In genomic region chr9:17757816-17758215, GRCh38 we compare ENCODE assay signal across 19 cellular contexts.
"Had no signal": no experiment of that assay in that cellular context is flagged by ENCODE, and none has a peak within 500 bp of the region (broad histone marks: within the 10 kb centered on the region; RNA-seq: fewer than 3 reads in every experiment).

No MANE protein-coding gene starts in this region.

- H3K4me3 ChIP-seq: breast epithelium, gastroesophageal sphincter, left lung, mucosa of descending colon, thyroid gland had no signal

- H3K4me1 ChIP-seq: breast epithelium, gastroesophageal sphincter, left lung, parathyroid adenoma, thyroid gland had no signal

- H3K4me3 Mint-ChIP-seq: activated CD8-positive, alpha-beta T cell treated with anti-CD3 and anti-CD28 coated beads, Interleukin-2, amount 10 ng/mL, durations not matched to agents 7 days and 5 days; activated naive CD8-positive, alpha-beta T cell; dendritic cell treated with granulocyte-macrophage colony-stimulating factor and Interleukin-4, amounts not matched to agents 40 ng/mL and 50 ng/mL, for 4 days; naive thymus-derived CD4-positive, alpha-beta T cell; stimulated activated effector memory CD8-positive, alpha-beta T cell treated with anti-CD3 and anti-CD28 coated beads, Interleukin-12 subunit alpha, Interleukin-12 subunit beta, amount 100 ng/mL, for 72 hours; T-helper 17 cell; WTC11 had no signal

- H2AFZ ChIP-seq: parathyroid adenoma had no signal

- H3K27me3 ChIP-seq: breast epithelium, gastroesophageal sphincter, left lung, thyroid gland had no signal

- H3K27ac Mint-ChIP-seq: activated CD8-positive, alpha-beta T cell treated with anti-CD3 and anti-CD28 coated beads, Interleukin-2, amount 10 ng/mL, durations not matched to agents 7 days and 5 days; activated naive CD8-positive, alpha-beta T cell; dendritic cell treated with granulocyte-macrophage colony-stimulating factor and Interleukin-4, amounts not matched to agents 40 ng/mL and 50 ng/mL, for 4 days; naive thymus-derived CD4-positive, alpha-beta T cell; stimulated activated effector memory CD8-positive, alpha-beta T cell treated with anti-CD3 and anti-CD28 coated beads, Interleukin-12 subunit alpha, Interleukin-12 subunit beta, amount 100 ng/mL, for 72 hours; T-helper 17 cell; WTC11 had no signal

- H3K79me2 ChIP-seq: parathyroid adenoma had no signal

- DNase-seq: activated CD4-positive, alpha-beta T cell treated with anti-CD3 and anti-CD28 coated beads for 4 hours; activated CD8-positive, alpha-beta memory T cell treated with anti-CD3 and anti-CD28 coated beads, Interleukin-2, amount 50 U/mL, for 48 hours; activated CD8-positive, alpha-beta T cell treated with anti-CD3 and anti-CD28 coated beads, Interleukin-2, amount 10 ng/mL, durations not matched to agents 7 days and 5 days; activated gamma-delta T cell treated with Interleukin-2 at 50 U/mL for 16 hours; amniotic stem cell; effector memory CD4-positive, alpha-beta T cell; left lung; mucosa of descending colon; naive thymus-derived CD4-positive, alpha-beta T cell; retina; T-helper 17 cell; thyroid gland had no signal

- H3K4me1 Mint-ChIP-seq: naive thymus-derived CD4-positive, alpha-beta T cell; stimulated activated effector memory CD8-positive, alpha-beta T cell treated with anti-CD3 and anti-CD28 coated beads, Interleukin-12 subunit alpha, Interleukin-12 subunit beta, amount 100 ng/mL, for 72 hours; T-helper 17 cell had no signal

- ATAC-seq: activated CD8-positive, alpha-beta T cell treated with anti-CD3 and anti-CD28 coated beads, Interleukin-2, amount 10 ng/mL, durations not matched to agents 7 days and 5 days; gastroesophageal sphincter; left lung; mucosa of descending colon; naive thymus-derived CD4-positive, alpha-beta T cell; stimulated activated effector memory CD8-positive, alpha-beta T cell treated with anti-CD3 and anti-CD28 coated beads, Interleukin-12 subunit alpha, Interleukin-12 subunit beta, amount 100 ng/mL, for 72 hours; T-helper 17 cell; WTC11 had no signal

- H3K9ac ChIP-seq: parathyroid adenoma had no signal

- H3K36me3 Mint-ChIP-seq: activated naive CD8-positive, alpha-beta T cell; naive thymus-derived CD4-positive, alpha-beta T cell; stimulated activated effector memory CD8-positive, alpha-beta T cell treated with anti-CD3 and anti-CD28 coated beads, Interleukin-12 subunit alpha, Interleukin-12 subunit beta, amount 100 ng/mL, for 72 hours; WTC11 had no signal

- H3K9me3 ChIP-seq: mucosa of descending colon, thyroid gland had no signal

- H3K27me3 Mint-ChIP-seq: dendritic cell treated with granulocyte-macrophage colony-stimulating factor and Interleukin-4, amounts not matched to agents 40 ng/mL and 50 ng/mL, for 4 days; naive thymus-derived CD4-positive, alpha-beta T cell; T-helper 17 cell had no signal

- H3K27ac ChIP-seq: breast epithelium, gastroesophageal sphincter, left lung, parathyroid adenoma, thyroid gland had no signal

- H3K36me3 ChIP-seq: breast epithelium, gastroesophageal sphincter, left lung, thyroid gland had no signal

- H3K9me3 Mint-ChIP-seq: dendritic cell treated with granulocyte-macrophage colony-stimulating factor and Interleukin-4, amounts not matched to agents 40 ng/mL and 50 ng/mL, for 4 days had no signal
